ENCODE assay signal across 8 cellular contexts in the genomic region with DNA sequence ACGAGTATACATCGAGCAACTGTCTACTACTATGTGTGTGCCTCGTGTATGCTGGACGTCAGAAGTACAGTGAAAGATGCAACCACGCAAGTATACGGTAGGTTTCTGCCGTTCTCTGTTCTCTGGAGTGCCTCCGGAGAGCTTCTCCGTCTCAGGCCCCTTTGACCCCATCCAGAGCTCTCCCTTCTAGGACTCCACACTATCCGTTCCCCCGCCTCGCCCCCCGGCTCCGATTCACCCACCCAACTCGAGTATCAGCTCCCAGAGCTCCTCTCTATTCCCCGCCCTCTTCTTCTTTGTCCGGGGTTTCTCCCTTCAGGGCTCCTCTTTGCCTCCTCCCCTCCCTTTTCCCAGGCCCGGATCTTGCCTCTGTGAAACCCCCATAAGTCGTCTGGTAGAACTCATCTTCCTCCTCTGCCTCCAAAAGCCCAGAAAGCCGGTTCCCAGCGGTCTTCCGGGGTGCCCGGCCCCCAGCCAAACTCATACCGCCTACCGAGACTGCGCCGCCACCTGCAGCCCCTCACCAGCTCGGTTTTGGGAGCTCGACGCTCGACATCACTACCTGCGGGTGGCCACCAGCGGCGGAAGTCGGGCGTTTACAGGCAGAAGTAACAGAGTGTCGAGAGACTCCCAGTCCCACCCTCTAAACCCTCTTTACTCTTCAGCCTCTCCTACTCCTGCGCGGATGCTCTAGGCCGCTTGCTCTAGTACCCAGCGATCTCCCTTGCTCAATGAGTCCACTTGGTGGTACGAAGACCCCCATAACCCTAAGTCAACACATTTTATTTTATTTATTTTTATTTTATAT. TPM values are rescaled to one million over a fixed set of nuclear protein-coding genes. Genes with fewer than 3 reads are reported as not detected.
DNase-seq lines count a peak whose midpoint lies in the region; ATAC-seq and TF ChIP-seq lines count a peak whose summit lies in the region.

A gene with protein sequence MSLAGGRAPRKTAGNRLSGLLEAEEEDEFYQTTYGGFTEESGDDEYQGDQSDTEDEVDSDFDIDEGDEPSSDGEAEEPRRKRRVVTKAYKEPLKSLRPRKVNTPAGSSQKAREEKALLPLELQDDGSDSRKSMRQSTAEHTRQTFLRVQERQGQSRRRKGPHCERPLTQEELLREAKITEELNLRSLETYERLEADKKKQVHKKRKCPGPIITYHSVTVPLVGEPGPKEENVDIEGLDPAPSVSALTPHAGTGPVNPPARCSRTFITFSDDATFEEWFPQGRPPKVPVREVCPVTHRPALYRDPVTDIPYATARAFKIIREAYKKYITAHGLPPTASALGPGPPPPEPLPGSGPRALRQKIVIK (minus strand): TSS at position 560 of the 808 bp plus-strand sequence. CDS start 76 bp downstream, at position 484.

- 1 to 3% methylated on average over 29 to 42 of the region's 42 CpGs for WGBS in GM23248 (ENCODE audit: low coverage in 1 of 2, low lambda C conversion rate in 2 of 2, missing lambda C conversion rate in 2 of 2), 2 experiments

- H3K79me2 ChIP-seq in DND-41 (ENCODE audit: insufficient read depth, low read length) (peaks cover 39% of the 10 kb centered on the region), GM23248 (ENCODE audit: insufficient read depth) (peaks cover 48% of the 10 kb centered on the region)

- TF ChIP-seq CTCF in DND-41 (IDR thresholded peaks at IDR 0.05; ENCODE audit: borderline replicate concordance, extremely low read depth, low read length, poor library complexity, severe bottlenecking) (peak; percentile 19), LNCaP clone FGC (IDR thresholded peaks at IDR 0.05; ENCODE audit: control insufficient read depth, extremely low read depth, insufficient read depth) (no peak)

- peak within 1 kb of the TSS; percentile 97 for H3K27ac Mint-ChIP-seq in activated T-helper 1 cell treated with anti-CD3 and anti-CD28 coated beads, Interleukin-12 subunit alpha, Interleukin-12 subunit beta, Interleukin-2, Interleukin-4 antibody, amounts not matched to agents 30 ng/mL and 10 ng/mL and 1 ng/mL, durations not matched to agents 14 hours and 24 hours and 36 hours
- H3K27ac Mint-ChIP-seq in naive thymus-derived CD4-positive, alpha-beta T cell: peak within 1 kb of the TSS; percentile 91 to 98 (median 97)
- peak within 1 kb of the TSS; percentile 100 for H3K27ac Mint-ChIP-seq in stimulated activated naive B cell treated with anti-CD40 and anti-IgM and Interleukin-4, amounts not matched to agents 10 μg/mL and 1 μg/mL and 100 μg/mL, for 72 hours

- no peaks in the 10 kb centered on the region for H3K9me3 Mint-ChIP-seq in activated T-helper 1 cell treated with anti-CD3 and anti-CD28 coated beads, Interleukin-12 subunit alpha, Interleukin-12 subunit beta, Interleukin-2, Interleukin-4 antibody, amounts not matched to agents 30 ng/mL and 10 ng/mL and 1 ng/mL, durations not matched to agents 14 hours and 24 hours and 36 hours
- H3K9me3 Mint-ChIP-seq in naive thymus-derived CD4-positive, alpha-beta T cell: peaks cover 0 to 2% (median 0%) of the 10 kb centered on the region in 11 donors
- H3K9me3 Mint-ChIP-seq in stimulated activated naive B cell treated with anti-CD40 and anti-IgM and Interleukin-4, amounts not matched to agents 10 μg/mL and 1 μg/mL and 100 μg/mL, for 72 hours: no peaks in the 10 kb centered on the region

- POLR2A ChIA-PET in naive thymus-derived CD4-positive, alpha-beta T cell (lab: Charles Lee): interaction anchor here (0.7 to 2.7 kb wide), 21 partner anchors 8 to 1346 kb away, joined by 3 to 33 read pairs (median 4); a partner anchor contains a TSS

- DNase-seq in DND-41 (peak; percentile 94), GM23248 (peak; percentile 93), LNCaP clone FGC (ENCODE audit: low read depth) (peak; percentile 68), RPMI8226 (peak; percentile 96), fibroblast of gingiva (ENCODE audit: low read depth) (peak; percentile 89)
- DNase-seq in activated T-helper 1 cell treated with anti-CD3 and anti-CD28 coated beads, Interleukin-12 subunit alpha, Interleukin-12 subunit beta, Interleukin-2, Interleukin-4 antibody, amounts not matched to agents 30 ng/mL and 10 ng/mL and 1 ng/mL, durations not matched to agents 14 hours and 24 hours and 36 hours (ENCODE audit: low spot score): peak; percentile 83
- peak; percentile 57 to 90 (median 85) for DNase-seq in naive thymus-derived CD4-positive, alpha-beta T cell
- DNase-seq in stimulated activated naive B cell treated with anti-CD40 and anti-IgM and Interleukin-4, amounts not matched to agents 10 μg/mL and 1 μg/mL and 100 μg/mL, for 72 hours: peak; percentile 83

- H3K4me1 Mint-ChIP-seq in activated T-helper 1 cell treated with anti-CD3 and anti-CD28 coated beads, Interleukin-12 subunit alpha, Interleukin-12 subunit beta, Interleukin-2, Interleukin-4 antibody, amounts not matched to agents 30 ng/mL and 10 ng/mL and 1 ng/mL, durations not matched to agents 14 hours and 24 hours and 36 hours (ENCODE audit: low read depth): peaks cover 36% of the 10 kb centered on the region
- H3K4me1 Mint-ChIP-seq in naive thymus-derived CD4-positive, alpha-beta T cell: peaks cover 23 to 47% (median 35%) of the 10 kb centered on the region in 7 donors
- H3K4me1 Mint-ChIP-seq in stimulated activated naive B cell treated with anti-CD40 and anti-IgM and Interleukin-4, amounts not matched to agents 10 μg/mL and 1 μg/mL and 100 μg/mL, for 72 hours: peaks cover 16 to 22% of the 10 kb centered on the region in 2 donors

- peak within 1 kb of the TSS; percentile 73 for H3K9ac ChIP-seq in DND-41 (ENCODE audit: low read depth, low read length)
- peak within 1 kb of the TSS; percentile 88 for H3K9ac ChIP-seq in GM23248

- H3K36me3 Mint-ChIP-seq in activated T-helper 1 cell treated with anti-CD3 and anti-CD28 coated beads, Interleukin-12 subunit alpha, Interleukin-12 subunit beta, Interleukin-2, Interleukin-4 antibody, amounts not matched to agents 30 ng/mL and 10 ng/mL and 1 ng/mL, durations not matched to agents 14 hours and 24 hours and 36 hours (ENCODE audit: low read depth): peaks cover 19% of the 10 kb centered on the region
- H3K36me3 Mint-ChIP-seq in naive thymus-derived CD4-positive, alpha-beta T cell: peaks cover 0 to 9% (median 8%) of the 10 kb centered on the region in 5 donors
- peaks cover 8 to 13% of the 10 kb centered on the region in 2 donors for H3K36me3 Mint-ChIP-seq in stimulated activated naive B cell treated with anti-CD40 and anti-IgM and Interleukin-4, amounts not matched to agents 10 μg/mL and 1 μg/mL and 100 μg/mL, for 72 hours

- peaks cover 10% of the 10 kb centered on the region; the same call in 1 of the 2 replicates for H3F3A ChIP-seq in GM23248 (ENCODE audit: insufficient read depth)

- peak within 1 kb of the TSS; percentile 99 for H3K4me3 Mint-ChIP-seq in activated T-helper 1 cell treated with anti-CD3 and anti-CD28 coated beads, Interleukin-12 subunit alpha, Interleukin-12 subunit beta, Interleukin-2, Interleukin-4 antibody, amounts not matched to agents 30 ng/mL and 10 ng/mL and 1 ng/mL, durations not matched to agents 14 hours and 24 hours and 36 hours
- H3K4me3 Mint-ChIP-seq in naive thymus-derived CD4-positive, alpha-beta T cell: peak within 1 kb of the TSS; percentile 91 to 99 (median 98)
- H3K4me3 Mint-ChIP-seq in stimulated activated naive B cell treated with anti-CD40 and anti-IgM and Interleukin-4, amounts not matched to agents 10 μg/mL and 1 μg/mL and 100 μg/mL, for 72 hours: peak within 1 kb of the TSS; percentile 90 to 100

- H3K4me3 ChIP-seq in DND-41 (ENCODE audit: low read depth in 1 of 2, low read length in 2 of 2) (peak within 1 kb of the TSS; percentile 46 to 66), GM23248 (peak within 1 kb of the TSS; percentile 100), LNCaP clone FGC (ENCODE audit: low read depth, low read length) (peak within 1 kb of the TSS; percentile 87)
- peak within 1 kb of the TSS; percentile 80 for H3K4me3 ChIP-seq in naive thymus-derived CD4-positive, alpha-beta T cell (ENCODE audit: low read length)

- H2AFZ ChIP-seq in DND-41 (ENCODE audit: low read depth, low read length) (peak within 1 kb of the TSS; percentile 78), GM23248 (peak within 1 kb of the TSS; percentile 94)

- H3K9me3 ChIP-seq in DND-41 (ENCODE audit: insufficient read depth, low read length, severe bottlenecking): no peaks in the 10 kb centered on the region
- no peaks in the 10 kb centered on the region for H3K9me3 ChIP-seq in GM23248 (ENCODE audit: low read depth)
- no peaks in the 10 kb centered on the region for H3K9me3 ChIP-seq in naive thymus-derived CD4-positive, alpha-beta T cell (ENCODE audit: control insufficient read depth in 2 of 3, low read length in 3 of 3)

- H3K36me3 ChIP-seq in DND-41 (ENCODE audit: insufficient read depth, low read length): peaks cover 14% of the 10 kb centered on the region
- H3K36me3 ChIP-seq in GM23248 (ENCODE audit: low read depth): peaks cover 7% of the 10 kb centered on the region
- H3K36me3 ChIP-seq in naive thymus-derived CD4-positive, alpha-beta T cell (ENCODE audit: control insufficient read depth in 2 of 3, insufficient read depth in 3 of 3, low read length in 3 of 3): peaks cover 0 to 12% (median 6%) of the 10 kb centered on the region in 3 experiments

- H3K27me3 ChIP-seq in DND-41 (ENCODE audit: insufficient read depth, low read length, poor library complexity) (no peaks in the 10 kb centered on the region), GM23248 (replicated peaks; ENCODE audit: insufficient read depth) (no peaks in the 10 kb centered on the region)
- H3K27me3 ChIP-seq in naive thymus-derived CD4-positive, alpha-beta T cell (ENCODE audit: control insufficient read depth in 2 of 2, insufficient read depth in 2 of 2, low read length in 2 of 2): no peaks in the 10 kb centered on the region

- H3K27me3 Mint-ChIP-seq in activated T-helper 1 cell treated with anti-CD3 and anti-CD28 coated beads, Interleukin-12 subunit alpha, Interleukin-12 subunit beta, Interleukin-2, Interleukin-4 antibody, amounts not matched to agents 30 ng/mL and 10 ng/mL and 1 ng/mL, durations not matched to agents 14 hours and 24 hours and 36 hours (ENCODE audit: insufficient read depth): peaks cover 7% of the 10 kb centered on the region
- H3K27me3 Mint-ChIP-seq in naive thymus-derived CD4-positive, alpha-beta T cell: peaks cover 0 to 8% (median 0%) of the 10 kb centered on the region in 5 donors
- peaks cover 0 to 3% of the 10 kb centered on the region in 2 donors for H3K27me3 Mint-ChIP-seq in stimulated activated naive B cell treated with anti-CD40 and anti-IgM and Interleukin-4, amounts not matched to agents 10 μg/mL and 1 μg/mL and 100 μg/mL, for 72 hours

- H3K4me2 ChIP-seq in DND-41 (ENCODE audit: insufficient read depth, low read length) (peak within 1 kb of the TSS; percentile 63), GM23248 (ENCODE audit: unreplicated experiment) (peak within 1 kb of the TSS; percentile 96)

- H3K9me2 ChIP-seq in GM23248 (ENCODE audit: insufficient read depth): no peaks in the 10 kb centered on the region

- H4K20me1 ChIP-seq in DND-41 (ENCODE audit: insufficient read depth, low read length): no peaks in the 10 kb centered on the region
- H4K20me1 ChIP-seq in GM23248 (ENCODE audit: insufficient read depth): no peaks in the 10 kb centered on the region

- intact Hi-C loops in activated T-helper 1 cell treated with anti-CD3 and anti-CD28 coated beads, Interleukin-12 subunit alpha, Interleukin-12 subunit beta, Interleukin-2, Interleukin-4 antibody, amounts not matched to agents 30 ng/mL and 10 ng/mL and 1 ng/mL, durations not matched to agents 14 hours and 24 hours and 36 hours (cut with micrococcal nuclease): loop anchor here (1.0 to 2.0 kb wide), 3 partner anchors 8 to 91 kb away; a partner anchor contains a TSS
- intact Hi-C loops in naive thymus-derived CD4-positive, alpha-beta T cell (cut with micrococcal nuclease): loop anchor here (1.0 kb wide), 6 partner anchors 8 to 209 kb away; a partner anchor contains a TSS

- ATAC-seq in DND-41 (ENCODE audit: insufficient read depth, low read depth): peak; percentile 91
- ATAC-seq in naive thymus-derived CD4-positive, alpha-beta T cell: peak; percentile 98
- ATAC-seq in stimulated activated naive B cell treated with anti-CD40 and anti-IgM and Interleukin-4, amounts not matched to agents 10 μg/mL and 1 μg/mL and 100 μg/mL, for 72 hours (replicated peaks): peak; percentile 95 to 97

- H3K4me1 ChIP-seq in DND-41 (ENCODE audit: insufficient read depth, low read length) (peaks cover 28% of the 10 kb centered on the region), GM23248 (ENCODE audit: insufficient read depth) (peaks cover 12% of the 10 kb centered on the region)
- H3K4me1 ChIP-seq in naive thymus-derived CD4-positive, alpha-beta T cell (ENCODE audit: control insufficient read depth in 2 of 2, insufficient read depth in 2 of 2, low read length in 2 of 2): peaks cover 16% of the 10 kb centered on the region in 2 donors

- CTCF ChIA-PET in naive thymus-derived CD4-positive, alpha-beta T cell (lab: Charles Lee): interaction anchor here (0.5 to 2.2 kb wide), 11 partner anchors 10 to 151 kb away, joined by 3 to 14 read pairs (median 3); a partner anchor contains a TSS

- in situ Hi-C loops in GM23248 (cut with MboI): no loop called here

- peak within 1 kb of the TSS; percentile 82 for H3K27ac ChIP-seq in DND-41 (ENCODE audit: low read length)
- peak within 1 kb of the TSS; percentile 80 for H3K27ac ChIP-seq in GM23248
- peak within 1 kb of the TSS; percentile 78 for H3K27ac ChIP-seq in naive thymus-derived CD4-positive, alpha-beta T cell (ENCODE audit: low read depth, low read length)

RNA-seq across cellular contexts. Expression of the gene that starts here (rescaled TPM):
- total RNA-seq in GM23248 (2014; rRNA removed; shearing (Covaris generic)): 41.9 and 45.0 TPM in 2 replicates
- 45.0 and 46.5 TPM in 2 replicates for polyA plus RNA-seq in GM23248 (2016; fragmentation: Nextera tagmentation; extraction: Ambion mirVana)
- 90.0 and 96.4 TPM in 2 replicates for total RNA-seq in activated T-helper 1 cell treated with anti-CD3 and anti-CD28 coated beads, Interleukin-12 subunit alpha, Interleukin-12 subunit beta, Interleukin-2, Interleukin-4 antibody, amounts not matched to agents 30 ng/mL and 10 ng/mL and 1 ng/mL, durations not matched to agents 14 hours and 24 hours and 36 hours
- 10 to 100 TPM; 35.1 to 82.0 (median 63.9) TPM for total RNA-seq in naive thymus-derived CD4-positive, alpha-beta T cell
- polyA plus RNA-seq in naive thymus-derived CD4-positive, alpha-beta T cell: 10 to 100 TPM; 63.4 to 85.3 TPM

Comparison
In these comparisons a context has a peak if more than half of its experiments do, and no peak if none do; other contexts are left out.
1. Peak in every context shown above with its lines: DNase-seq, ATAC-seq, H3K4me3 ChIP-seq and H3K27ac ChIP-seq.